Comparison of ENCODE assay signal across 20 cellular contexts in the genomic region with DNA sequence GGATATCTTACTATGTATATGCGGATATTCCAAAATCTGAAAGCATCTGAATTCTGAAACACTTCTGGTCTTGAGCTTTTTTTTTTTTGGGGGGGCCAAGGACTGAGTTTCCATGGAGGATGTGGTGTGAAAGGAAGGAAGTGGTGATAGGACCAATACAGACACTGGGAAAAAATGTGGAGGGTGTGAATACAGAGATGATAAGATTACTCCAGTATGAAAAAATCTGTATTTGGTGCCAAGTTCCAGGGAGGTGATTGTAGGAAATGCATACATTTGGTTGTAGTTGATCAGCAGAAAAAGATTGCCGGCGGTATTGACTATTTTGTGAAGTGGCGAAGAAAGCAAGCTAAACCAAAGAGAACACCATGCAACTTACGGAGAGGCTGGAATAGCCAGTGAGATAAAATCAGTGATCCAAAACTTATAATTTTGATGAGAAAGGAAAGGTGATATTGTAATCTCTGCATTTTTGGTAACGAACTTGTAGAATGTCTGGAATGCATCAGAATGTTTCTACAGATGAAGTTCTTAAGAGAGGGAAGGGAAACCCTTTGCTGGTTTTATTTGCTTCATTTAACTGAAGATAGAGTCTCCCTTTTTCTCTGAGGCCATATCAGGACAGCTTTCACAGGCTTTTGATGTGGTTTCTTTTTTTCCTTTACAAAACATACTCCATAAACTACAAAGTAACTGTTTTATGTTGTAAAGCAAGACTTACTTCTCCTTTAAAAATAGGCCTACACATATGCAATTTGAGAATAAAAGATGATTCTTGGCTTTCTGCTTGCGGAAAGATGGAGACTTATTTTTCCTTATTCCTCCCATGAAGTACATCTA. TPM values are rescaled to one million over a fixed set of nuclear protein-coding genes. Genes with fewer than 3 reads are reported as not detected.
DNase-seq lines count a peak whose midpoint lies in the region; ATAC-seq and TF ChIP-seq lines count a peak whose summit lies in the region.
"Had no signal": no experiment of that assay in that cellular context is flagged by ENCODE, and none has a peak within 500 bp of the region (broad histone marks: within the 10 kb centered on the region; RNA-seq: fewer than 3 reads in every experiment).

No MANE protein-coding gene starts in this region.

- intact Hi-C loops in mammary epithelial cell (cut with micrococcal nuclease): no loop called here

- H3K27me3 ChIP-seq in mammary epithelial cell (ENCODE audit: insufficient read depth, low read length): no peaks in the 10 kb centered on the region
- H3K27me3 ChIP-seq: adrenal gland, heart right ventricle had no signal

- H3K4me3 Mint-ChIP-seq in activated naive CD8-positive, alpha-beta T cell: peak overlapping the region; percentile 44
- H3K4me3 Mint-ChIP-seq: endodermal cell, WTC11 had no signal

- H4K20me1 ChIP-seq in mammary epithelial cell (ENCODE audit: insufficient read depth, low read length): no peaks in the 10 kb centered on the region

- peaks cover 90% of the 10 kb centered on the region for H3K79me2 ChIP-seq in mammary epithelial cell (ENCODE audit: insufficient read depth, low read length)

- no peak overlapping the region for H2AFZ ChIP-seq in mammary epithelial cell (ENCODE audit: low read depth, low read length)

- no peak overlapping the region for H3K4me2 ChIP-seq in mammary epithelial cell (ENCODE audit: insufficient read depth, low read depth, low read length)

- H3K27ac ChIP-seq in mammary epithelial cell (ENCODE audit: insufficient read depth, low read depth, low read length): no peak overlapping the region
- H3K27ac ChIP-seq: adrenal gland had no signal

- H3K36me3 Mint-ChIP-seq in activated naive CD8-positive, alpha-beta T cell: no peaks in the 10 kb centered on the region
- H3K36me3 Mint-ChIP-seq: WTC11 had no signal

- H3K9me3 Mint-ChIP-seq in activated naive CD8-positive, alpha-beta T cell (ENCODE audit: low read depth): no peaks in the 10 kb centered on the region
- H3K9me3 Mint-ChIP-seq: endodermal cell, WTC11 had no signal

- CTCF ChIA-PET in mammary epithelial cell (lab: Charles Lee; ENCODE audit: low non-redundant PET): no interaction called here

- no peak overlapping the region for H3K4me3 ChIP-seq in AG10803 (ENCODE audit: low read length)
- H3K4me3 ChIP-seq in mammary epithelial cell (replicated peaks in 1 of 3; ENCODE audit: insufficient read depth in 1 of 3, low read depth in 2 of 3, low read length in 3 of 3): no peak overlapping the region
- H3K4me3 ChIP-seq: adrenal gland, heart right ventricle, lung had no signal

- H3K27ac Mint-ChIP-seq in activated naive CD8-positive, alpha-beta T cell: peak overlapping the region; percentile 86
- H3K27ac Mint-ChIP-seq: endodermal cell, WTC11 had no signal

- BruUV-seq in mammary epithelial cell (replicated peaks; lab: Mats Ljungman, UMichigan): no TSS peak

- TF ChIP-seq CTCF in AG10803 (conservative IDR thresholded peaks at IDR 0.05; ENCODE audit: low read length) (no peak), mammary epithelial cell (conservative IDR thresholded peaks at IDR 0.05 in 1 of 2, IDR thresholded peaks at IDR 0.05 in 1 of 2; ENCODE audit: extremely low read depth in 1 of 2, insufficient read depth in 1 of 2, low read depth in 1 of 2, low read length in 2 of 2) (no peak)

- DNase-seq in AG10803 (ENCODE audit: low read depth) (peak; percentile 37), Daoy (ENCODE audit: low read depth) (peak; percentile 46), kidney glomerular epithelial cell (lab: John Stamatoyannopoulos, UW) (peak; percentile 10), mammary epithelial cell (no peak), CD1c-positive myeloid dendritic cell (ENCODE audit: extremely low spot score) (no peak), AG08396 (ENCODE audit: low spot score) (no peak)
- DNase-seq: adrenal gland, endodermal cell, heart right ventricle, NCI-H1436, NCI-H774, SHP77 treated with DMSO at 0.1 percent for 48 hours, substantia nigra had no signal

- in situ Hi-C loops in mammary epithelial cell (cut with MboI; ENCODE audit: low sequenced_read_pairs in 2 of 2): no loop called here

- H3K27me3 Mint-ChIP-seq in activated naive CD8-positive, alpha-beta T cell: no peaks in the 10 kb centered on the region

- no peak overlapping the region for H3K9ac ChIP-seq in mammary epithelial cell (ENCODE audit: insufficient read depth, low read length)

- H3K4me1 Mint-ChIP-seq in activated naive CD8-positive, alpha-beta T cell (ENCODE audit: low read depth): peaks cover 86% of the 10 kb centered on the region

- dilution Hi-C loops in mammary epithelial cell (cut with HindIII; ENCODE audit: low sequenced_read_pairs): no loop called here

- ATAC-seq in GM19035 (IDR thresholded peaks at IDR 0.05; ENCODE audit: unreplicated experiment): no peak
- ATAC-seq: heart right ventricle, WTC11 had no signal

- no peaks in the 10 kb centered on the region for H3K9me3 ChIP-seq in mammary epithelial cell (replicated peaks; ENCODE audit: insufficient read depth, low read length)
- H3K9me3 ChIP-seq: adrenal gland, heart right ventricle had no signal

- 91% methylated on average over 7 of the region's 7 CpGs for WGBS in mammary epithelial cell (ENCODE audit: low coverage, missing lambda C conversion rate)

- no peaks in the 10 kb centered on the region for H3K36me3 ChIP-seq in mammary epithelial cell (ENCODE audit: insufficient read depth, low read length)

- peaks cover 21% of the 10 kb centered on the region for H3K4me1 ChIP-seq in mammary epithelial cell (ENCODE audit: insufficient read depth, low read length)

RNA-seq across cellular contexts. Expression of a gene that starts 6.0 kb away (rescaled TPM):
- total RNA-seq in Daoy (2014; rRNA removed; shearing (Covaris generic)): 6.9 and 7.0 TPM in 2 replicates
- 10 to 100 TPM; 17.3 to 25.0 TPM for total RNA-seq in mammary epithelial cell
- 15.6 TPM for polyA plus RNA-seq in mammary epithelial cell
- polyA minus RNA-seq in mammary epithelial cell: 18.0 TPM

RNA-seq across cellular contexts. Expression of a gene that starts 13.2 kb away (rescaled TPM):
- 48.6 and 50.8 TPM in 2 replicates for total RNA-seq in Daoy (2014; rRNA removed; shearing (Covaris generic))
- 10 to 100 TPM; 54.2 to 80.3 TPM for total RNA-seq in mammary epithelial cell
- polyA plus RNA-seq in mammary epithelial cell: 88.3 TPM
- 62.7 TPM for polyA minus RNA-seq in mammary epithelial cell

RNA-seq across cellular contexts. Expression of a gene that starts 36.5 kb away (rescaled TPM):
- total RNA-seq in Daoy (2014; rRNA removed; shearing (Covaris generic)): not detected in 2 replicates
- not detected for total RNA-seq in mammary epithelial cell
- not detected for polyA plus RNA-seq in mammary epithelial cell
- not detected for polyA minus RNA-seq in mammary epithelial cell
- total RNA-seq: endodermal cell, H4, HT-29, posterior vena cava, WTC11 had no signal

Comparison
In these comparisons a context has a peak if more than half of its experiments do, and no peak if none do; other contexts are left out.
1. DNase-seq: peak in AG10803 (single experiment), Daoy (single experiment) and kidney glomerular epithelial cell (single experiment); none in mammary epithelial cell (single experiment), CD1c-positive myeloid dendritic cell (single experiment) and AG08396 (single experiment).